In genomic region chr5:88539642-88540476, GRCh38 we compare ENCODE assay signal across 1 cellular context.
TF ChIP-seq lines count a peak whose summit lies in the region.

No MANE protein-coding gene starts in this region.

TF ChIP-seq in WTC11, 78 proteins besides CTCF, POLR2A, EP300 and RAD21 (continued from another document):
- no peak for TF ChIP-seq AR (CRISPR knock-in tag; IDR thresholded peaks at IDR 0.05)
- TF ChIP-seq, protein P1, sequence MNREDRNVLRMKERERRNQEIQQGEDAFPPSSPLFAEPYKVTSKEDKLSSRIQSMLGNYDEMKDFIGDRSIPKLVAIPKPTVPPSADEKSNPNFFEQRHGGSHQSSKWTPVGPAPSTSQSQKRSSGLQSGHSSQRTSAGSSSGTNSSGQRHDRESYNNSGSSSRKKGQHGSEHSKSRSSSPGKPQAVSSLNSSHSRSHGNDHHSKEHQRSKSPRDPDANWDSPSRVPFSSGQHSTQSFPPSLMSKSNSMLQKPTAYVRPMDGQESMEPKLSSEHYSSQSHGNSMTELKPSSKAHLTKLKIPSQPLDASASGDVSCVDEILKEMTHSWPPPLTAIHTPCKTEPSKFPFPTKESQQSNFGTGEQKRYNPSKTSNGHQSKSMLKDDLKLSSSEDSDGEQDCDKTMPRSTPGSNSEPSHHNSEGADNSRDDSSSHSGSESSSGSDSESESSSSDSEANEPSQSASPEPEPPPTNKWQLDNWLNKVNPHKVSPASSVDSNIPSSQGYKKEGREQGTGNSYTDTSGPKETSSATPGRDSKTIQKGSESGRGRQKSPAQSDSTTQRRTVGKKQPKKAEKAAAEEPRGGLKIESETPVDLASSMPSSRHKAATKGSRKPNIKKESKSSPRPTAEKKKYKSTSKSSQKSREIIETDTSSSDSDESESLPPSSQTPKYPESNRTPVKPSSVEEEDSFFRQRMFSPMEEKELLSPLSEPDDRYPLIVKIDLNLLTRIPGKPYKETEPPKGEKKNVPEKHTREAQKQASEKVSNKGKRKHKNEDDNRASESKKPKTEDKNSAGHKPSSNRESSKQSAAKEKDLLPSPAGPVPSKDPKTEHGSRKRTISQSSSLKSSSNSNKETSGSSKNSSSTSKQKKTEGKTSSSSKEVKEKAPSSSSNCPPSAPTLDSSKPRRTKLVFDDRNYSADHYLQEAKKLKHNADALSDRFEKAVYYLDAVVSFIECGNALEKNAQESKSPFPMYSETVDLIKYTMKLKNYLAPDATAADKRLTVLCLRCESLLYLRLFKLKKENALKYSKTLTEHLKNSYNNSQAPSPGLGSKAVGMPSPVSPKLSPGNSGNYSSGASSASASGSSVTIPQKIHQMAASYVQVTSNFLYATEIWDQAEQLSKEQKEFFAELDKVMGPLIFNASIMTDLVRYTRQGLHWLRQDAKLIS (CRISPR knock-in tag; IDR thresholded peaks at IDR 0.05; ENCODE audit: borderline replicate concordance) = no peak
TF ChIP-seq in WTC11: peak in this region for 0.
